ENCODE assay signal across 28 cellular contexts in the genomic region with DNA sequence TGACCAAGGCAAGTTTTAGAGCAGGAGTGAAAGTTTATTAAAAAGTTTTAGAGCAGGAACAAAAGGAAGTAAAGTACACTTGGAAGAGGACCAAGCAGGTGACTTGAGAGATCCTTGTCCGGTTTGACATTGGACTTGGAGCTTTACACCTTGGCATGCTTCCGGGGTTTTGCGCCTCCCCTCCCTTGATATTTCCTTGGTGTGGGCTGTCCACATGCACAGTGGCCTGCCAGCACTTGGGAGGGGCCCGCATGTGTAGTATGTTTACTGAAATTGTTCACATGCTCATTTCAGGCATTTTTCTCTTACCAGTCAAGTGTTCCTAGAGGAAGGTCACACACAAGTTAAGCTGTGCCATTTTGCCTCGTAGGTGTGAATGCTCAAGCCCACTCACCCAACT. TPM values are rescaled to one million over a fixed set of nuclear protein-coding genes. Genes with fewer than 3 reads are reported as not detected.
DNase-seq lines count a peak whose midpoint lies in the region; ATAC-seq and TF ChIP-seq lines count a peak whose summit lies in the region.
"Had no signal": no experiment of that assay in that cellular context is flagged by ENCODE, and none has a peak within 500 bp of the region (broad histone marks: within the 10 kb centered on the region; RNA-seq: fewer than 3 reads in every experiment).

No MANE protein-coding gene starts in this region.

- H3K9me1 ChIP-seq in IMR-90 (ENCODE audit: insufficient read depth, low read length), result peaks cover 6% of the 10 kb centered on the region

- H2AK9ac ChIP-seq in IMR-90 (replicated peaks; ENCODE audit: low read depth, low read length, poor library complexity), result peak overlapping the region; percentile 68

- TF ChIP-seq RAD21 in IMR-90 (IDR thresholded peaks at IDR 0.05; ENCODE audit: low read length), result no peak

- H3K79me1 ChIP-seq in IMR-90 (ENCODE audit: low read depth in 1 of 2, low read length in 2 of 2), result peaks cover 0 to 7% of the 10 kb centered on the region in 2 experiments; a peak in 2 of 4 replicates
- no peaks in the 10 kb centered on the region for H3K79me1 ChIP-seq in mesenchymal stem cell (replicated peaks; ENCODE audit: low read length, poor library complexity, severe bottlenecking)
- H3K79me1 ChIP-seq in trophoblast cell (ENCODE audit: low read length), result peaks cover 12% of the 10 kb centered on the region

- no peak overlapping the region for H3K9ac ChIP-seq in IMR-90 (ENCODE audit: low read depth, low read length)
- H3K9ac ChIP-seq in mesenchymal stem cell (ENCODE audit: low read length), result no peak overlapping the region
- no peak overlapping the region for H3K9ac ChIP-seq in trophoblast cell (ENCODE audit: low read length)
- H3K9ac ChIP-seq: BLaER1 had no signal

- in situ Hi-C loops in IMR-90 (cut with MboI; ENCODE audit: low sequenced_read_pairs), result no loop called here

- BruUV-seq in IMR-90 (replicated peaks; lab: Mats Ljungman, UMichigan), result no TSS peak

- H2AFZ ChIP-seq in IMR-90 (replicated peaks; ENCODE audit: low read length, poor library complexity), result no peak overlapping the region
- H2AFZ ChIP-seq in mesenchymal stem cell (ENCODE audit: low read depth, low read length), result no peak overlapping the region
- H2AFZ ChIP-seq in trophoblast cell (ENCODE audit: insufficient read depth, low read length, poor library complexity), result no peak overlapping the region
- H2AFZ ChIP-seq: PC-9 had no signal

- dilution Hi-C loops in IMR-90 (cut with HindIII; ENCODE audit: low sequenced_read_pairs, unreplicated experiment), result no loop called here

- H3K27me3 ChIP-seq in IMR-90 (ENCODE audit: control insufficient read depth, insufficient read depth, low read length) (no peaks in the 10 kb centered on the region), mesenchymal stem cell (ENCODE audit: control insufficient read depth in 1 of 2, insufficient read depth in 1 of 2, low read length in 2 of 2) (no peaks in the 10 kb centered on the region), trophoblast cell (ENCODE audit: insufficient read depth, low read length) (no peaks in the 10 kb centered on the region)
- H3K27me3 ChIP-seq: BLaER1 had no signal

- no peak overlapping the region for H3K4me2 ChIP-seq in IMR-90 (ENCODE audit: low read depth, low read length)
- H3K4me2 ChIP-seq in mesenchymal stem cell (ENCODE audit: low read length, poor library complexity, severe bottlenecking), result no peak overlapping the region
- no peak overlapping the region for H3K4me2 ChIP-seq in trophoblast cell (ENCODE audit: low read length)
- H3K4me2 ChIP-seq: BLaER1, GM23338, PC-9 had no signal

- POLR2A ChIA-PET in IMR-90 (lab: Charles Lee; ENCODE audit: unreplicated experiment), result no interaction called here

- no peak for TF ChIP-seq CTCF in IMR-90 (conservative IDR thresholded peaks at IDR 0.05; ENCODE audit: low read depth, low read length)

- H3K14ac ChIP-seq in IMR-90 (replicated peaks; ENCODE audit: low read depth, low read length) (no peak overlapping the region), mesenchymal stem cell (ENCODE audit: low read length in 2 of 2) (no peak overlapping the region), trophoblast cell (ENCODE audit: low read length) (no peak overlapping the region)

- no peaks in the 10 kb centered on the region for H3K79me2 ChIP-seq in trophoblast cell (ENCODE audit: control insufficient read depth, insufficient read depth, low read length, poor library complexity)

- intact Hi-C loops in IMR-90 (cut with micrococcal nuclease), result no loop called here
- intact Hi-C loops in left colon (cut with DNase I, micrococcal nuclease), result no loop called here
- intact Hi-C loops in left cardiac atrium (cut with DNase I), result loop anchor here in 1 of 2 donors (10.0 kb wide), 1 partner anchor 50 kb away; the partner anchor contains the start of gene INTS4

- H4K91ac ChIP-seq in IMR-90 (ENCODE audit: insufficient read depth, low read depth, low read length), result no peak overlapping the region
- no peak overlapping the region for H4K91ac ChIP-seq in mesenchymal stem cell (ENCODE audit: low read length)
- H4K91ac ChIP-seq in trophoblast cell (ENCODE audit: low read depth, low read length), result peak overlapping the region; percentile 7

- WGBS in IMR-90 (ENCODE audit: extremely low coverage in 2 of 2, insufficient read length in 1 of 2), 2 experiments, result no CpG with 5 or more reads among the region's 5 CpGs
- WGBS in mesenchymal stem cell, result 92% methylated on average over 5 of the region's 5 CpGs
- no CpG with 5 or more reads among the region's 5 CpGs for WGBS in trophoblast cell (ENCODE audit: extremely low coverage, insufficient coverage, insufficient read length)

- H2BK120ac ChIP-seq in IMR-90 (ENCODE audit: low read depth, low read length), result peak overlapping the region; percentile 40; the same call in 1 of the 2 replicates
- no peak overlapping the region for H2BK120ac ChIP-seq in mesenchymal stem cell (ENCODE audit: low read depth, low read length)
- no peak overlapping the region for H2BK120ac ChIP-seq in trophoblast cell (ENCODE audit: insufficient read depth, low read length, poor library complexity)

- no peaks in the 10 kb centered on the region for H3K9me3 ChIP-seq in IMR-90 (ENCODE audit: control insufficient read depth, insufficient read depth, low read length)
- H3K9me3 ChIP-seq in mesenchymal stem cell (ENCODE audit: control insufficient read depth, low read length), result no peaks in the 10 kb centered on the region
- peaks cover 2% of the 10 kb centered on the region for H3K9me3 ChIP-seq in trophoblast cell (ENCODE audit: insufficient read depth, low read depth, low read length)
- H3K9me3 ChIP-seq: Caco-2 had no signal

- DNase-seq in IMR-90, result no peak
- DNase-seq in left colon, result peak; percentile 81 to 86
- no peak for DNase-seq in mesenchymal stem cell
- peak; percentile 58 to 82 for DNase-seq in trophoblast cell
- DNase-seq in dermis blood vessel endothelial cell, result no peak
- DNase-seq in left cardiac atrium, result no peak
- DNase-seq in ureter (ENCODE audit: low spot score), result no peak
- no peak for DNase-seq in NCI-H748 treated with DMSO at 0.1 percent for 48 hours (lab: John Stamatoyannopoulos, UW)
- DNase-seq: ACHN; Caco-2; CD4-positive, alpha-beta memory T cell; DMS 273 treated with DMSO at 0.1 percent for 48 hours; DMS79 treated with DMSO at 0.1 percent for 48 hours; MM.1S; NCI-H1092; NCI-H1436; NCI-H2029; NCI-H2227 treated with DMSO at 0.1 percent for 48 hours; NCI-H510A; PC-9; SIG-M5 had no signal

- H2BK12ac ChIP-seq in mesenchymal stem cell (ENCODE audit: low read length in 2 of 2) (peak overlapping the region; percentile 24 to 29), trophoblast cell (ENCODE audit: low read length) (no peak overlapping the region)

- no peak for TF ChIP-seq POLR2A in IMR-90 (IDR thresholded peaks at IDR 0.05; ENCODE audit: low read depth, low read length)

- no peak overlapping the region for H2BK20ac ChIP-seq in IMR-90 (ENCODE audit: low read depth, low read length)

- no peak overlapping the region for H3K4ac ChIP-seq in IMR-90 (ENCODE audit: low read depth, low read length)
- H3K4ac ChIP-seq in mesenchymal stem cell (ENCODE audit: low read depth in 1 of 2, low read length in 2 of 2), result peak overlapping the region in 1 of 2 experiments; percentile 11
- no peak overlapping the region for H3K4ac ChIP-seq in trophoblast cell (ENCODE audit: low read depth, low read length)

- H4K5ac ChIP-seq in IMR-90 (ENCODE audit: low read depth, low read length), result no peak overlapping the region

- CTCF ChIA-PET in IMR-90 (lab: Yijun Ruan, JAX), result interaction anchor here (0.8 kb wide), 1 partner anchor 520 kb away, joined by 3 read pairs; no protein-coding TSS in a partner anchor

- no peak overlapping the region for H3K56ac ChIP-seq in IMR-90 (ENCODE audit: extremely low read depth, insufficient read depth, low read length)

- H4K8ac ChIP-seq in IMR-90 (ENCODE audit: low read depth in 2 of 2, low read length in 2 of 2) (peak overlapping the region in 1 of 2 experiments; percentile 25; a peak in 2 of 4 replicates), mesenchymal stem cell (ENCODE audit: low read length) (peak overlapping the region; percentile 63), trophoblast cell (ENCODE audit: low read depth, low read length) (no peak overlapping the region)

- H3K4me3 ChIP-seq in IMR-90 (ENCODE audit: insufficient read depth, low read depth, low read length) (no peak overlapping the region), mesenchymal stem cell (ENCODE audit: insufficient read depth in 1 of 2, low read depth in 1 of 2, low read length in 2 of 2) (no peak overlapping the region), trophoblast cell (ENCODE audit: low read depth, low read length) (no peak overlapping the region)
- H3K4me3 ChIP-seq: BLaER1, GM12878, GM23338, PC-9 had no signal

- no peak overlapping the region for H4K12ac ChIP-seq in trophoblast cell (ENCODE audit: low read depth, low read length)

- H2AK5ac ChIP-seq in IMR-90 (ENCODE audit: low read depth, low read length) (0 out of 2 replicates have a peak overlapping the region, but pooled peaks have one; percentile 66), mesenchymal stem cell (ENCODE audit: low read length, severe bottlenecking) (no peak overlapping the region), trophoblast cell (ENCODE audit: low read length) (no peak overlapping the region)

- H3K18ac ChIP-seq in IMR-90 (ENCODE audit: low read depth, low read length) (no peak overlapping the region), mesenchymal stem cell (ENCODE audit: low read depth in 1 of 2, low read length in 2 of 2) (no peak overlapping the region), trophoblast cell (ENCODE audit: low read length) (no peak overlapping the region)

- peaks cover 20% of the 10 kb centered on the region for H3K4me1 ChIP-seq in IMR-90 (ENCODE audit: control insufficient read depth, insufficient read depth, low read length)
- H3K4me1 ChIP-seq in mesenchymal stem cell (ENCODE audit: control insufficient read depth, insufficient read depth, low read depth, low read length), result peaks cover 10% of the 10 kb centered on the region
- H3K4me1 ChIP-seq in trophoblast cell (ENCODE audit: control insufficient read depth in 1 of 2, insufficient read depth in 2 of 2, low read length in 2 of 2), result peaks cover 12 to 16% of the 10 kb centered on the region in 2 experiments

- peak overlapping the region; percentile 23; the same call in 1 of the 3 replicates for H2BK15ac ChIP-seq in IMR-90 (ENCODE audit: low read depth, low read length)
- H2BK15ac ChIP-seq in mesenchymal stem cell (ENCODE audit: low read depth, poor library complexity, severe bottlenecking), result no peak overlapping the region

- ATAC-seq in IMR-90 (ENCODE audit: low read depth), result no peak
- peak; percentile 83 for ATAC-seq in left colon
- no peak for ATAC-seq in left cardiac atrium
- ATAC-seq: GM12878, HCT116 had no signal

- H2BK5ac ChIP-seq in IMR-90 (ENCODE audit: low read depth, low read length, poor library complexity, severe bottlenecking) (no peak overlapping the region), mesenchymal stem cell (ENCODE audit: low read depth, low read length, poor library complexity, severe bottlenecking) (no peak overlapping the region), trophoblast cell (ENCODE audit: low read depth, low read length, poor library complexity) (no peak overlapping the region)

- H3K36me3 ChIP-seq in IMR-90 (ENCODE audit: control insufficient read depth, insufficient read depth, low read length) (no peaks in the 10 kb centered on the region), mesenchymal stem cell (ENCODE audit: control insufficient read depth in 1 of 2, insufficient read depth in 2 of 2, low read depth in 1 of 2, low read length in 2 of 2) (no peaks in the 10 kb centered on the region), trophoblast cell (ENCODE audit: control insufficient read depth in 1 of 2, insufficient read depth in 2 of 2, low read length in 2 of 2) (no peaks in the 10 kb centered on the region)
- H3K36me3 ChIP-seq: BLaER1 had no signal

- H3K27ac ChIP-seq in IMR-90 (ENCODE audit: insufficient read depth, low read length), result no peak overlapping the region
- H3K27ac ChIP-seq in mesenchymal stem cell (ENCODE audit: low read length, poor library complexity, severe bottlenecking), result no peak overlapping the region
- H3K27ac ChIP-seq in trophoblast cell (ENCODE audit: low read depth, low read length), result no peak overlapping the region
- H3K27ac ChIP-seq: 22Rv1, BLaER1, PC-9, RWPE1 had no signal

- H4K20me1 ChIP-seq in IMR-90 (ENCODE audit: insufficient read depth, low read length), result no peaks in the 10 kb centered on the region
- H4K20me1 ChIP-seq: BLaER1 had no signal

- H3K23ac ChIP-seq in IMR-90 (ENCODE audit: low read depth, low read length) (no peak overlapping the region), mesenchymal stem cell (ENCODE audit: low read length in 2 of 2) (no peak overlapping the region), trophoblast cell (ENCODE audit: low read length) (no peak overlapping the region)

RNA-seq across cellular contexts. Expression of gene THRSP, which starts 19.0 kb away (rescaled TPM):
- total RNA-seq in IMR-90 (2012; rRNA removed) (not detected in 2 replicates), left colon (under 1 TPM in 1 of 2 donors, not detected in 1; 0.22 TPM), dermis blood vessel endothelial cell (not detected in 2 replicates), left cardiac atrium (10 to 100 TPM; 34.6 to 88.4 TPM), ureter (not detected)
- not detected in 2 replicates for polyA plus RNA-seq in IMR-90 (2012; rRNA removed)
- 0.08 TPM in 1 of 2 replicates, not detected in the other for polyA plus RNA-seq in IMR-90 (2012; cell fraction: cytosol; rRNA removed)
- 0.07 and 0.13 TPM in 2 replicates for polyA plus RNA-seq in IMR-90 (2012; cell fraction: nucleus; rRNA removed; ENCODE audit: low replicate concordance)
- polyA plus RNA-seq in mesenchymal stem cell (2013, experiment 1 of 2), result not detected
- polyA plus RNA-seq in mesenchymal stem cell (2013, experiment 2 of 2), result not detected
- polyA plus RNA-seq in trophoblast cell (2013), result 0.17 and 0.27 TPM in 2 replicates
- total RNA-seq: CD4-positive, alpha-beta memory T cell; GM12878; GM23338; LHCN-M2 had no signal
- polyA plus RNA-seq: GM23338 had no signal

RNA-seq across cellular contexts. Expression of gene KCTD14, which starts 21.6 kb away (rescaled TPM):
- total RNA-seq in IMR-90 (2012; rRNA removed) (0.83 and 0.90 TPM in 2 replicates), left colon (10 to 100 TPM; 11.9 to 13.8 TPM), dermis blood vessel endothelial cell (0.51 and 1.1 TPM in 2 replicates), left cardiac atrium (1 to 10 TPM in 1 of 2 donors, under 1 TPM in 1; 0.94 to 1.3 TPM), ureter (7.6 TPM)
- polyA plus RNA-seq in IMR-90 (2012; rRNA removed), result 0.97 and 1.3 TPM in 2 replicates
- polyA plus RNA-seq in IMR-90 (2012; cell fraction: cytosol; rRNA removed), result 0.63 and 0.81 TPM in 2 replicates
- 0.12 and 0.50 TPM in 2 replicates for polyA plus RNA-seq in IMR-90 (2012; cell fraction: nucleus; rRNA removed; ENCODE audit: low replicate concordance)
- 2.1 TPM for polyA plus RNA-seq in mesenchymal stem cell (2013, experiment 1 of 2)
- polyA plus RNA-seq in mesenchymal stem cell (2013, experiment 2 of 2), result 2.0 TPM
- polyA plus RNA-seq in trophoblast cell (2013), result 44.7 and 47.8 TPM in 2 replicates
- polyA plus RNA-seq: CD4-positive, alpha-beta memory T cell had no signal

RNA-seq across cellular contexts. Expression of gene NDUFC2, which starts 35.0 kb away (rescaled TPM):
- total RNA-seq in IMR-90 (2012; rRNA removed), result 143 and 146 TPM in 2 replicates
- polyA plus RNA-seq in IMR-90 (2012; rRNA removed), result 327 and 340 TPM in 2 replicates
- 318 and 528 TPM in 2 replicates for polyA plus RNA-seq in IMR-90 (2012; cell fraction: cytosol; rRNA removed)
- polyA plus RNA-seq in IMR-90 (2012; cell fraction: nucleus; rRNA removed; ENCODE audit: low replicate concordance), result 62.6 and 69.0 TPM in 2 replicates
- total RNA-seq in left colon, result 100 to 1,000 TPM; 208 to 225 TPM
- polyA plus RNA-seq in mesenchymal stem cell (2013, experiment 1 of 2), result 291 TPM
- 297 TPM for polyA plus RNA-seq in mesenchymal stem cell (2013, experiment 2 of 2)
- polyA plus RNA-seq in trophoblast cell (2013), result 648 and 695 TPM in 2 replicates
- 67.6 and 105 TPM in 2 replicates for total RNA-seq in dermis blood vessel endothelial cell
- 100 to 1,000 TPM; 276 to 291 TPM for total RNA-seq in left cardiac atrium
- total RNA-seq in ureter, result 146 TPM

RNA-seq across cellular contexts. Expression of gene INTS4, which starts 50.2 kb away (rescaled TPM):
- total RNA-seq in IMR-90 (2012; rRNA removed) (44.4 and 52.5 TPM in 2 replicates), left colon (10 to 100 TPM; 23.2 to 23.4 TPM), dermis blood vessel endothelial cell (33.8 and 45.1 TPM in 2 replicates), left cardiac atrium (10 to 100 TPM; 15.9 to 17.7 TPM), ureter (38.7 TPM)
- 23.4 and 24.0 TPM in 2 replicates for polyA plus RNA-seq in IMR-90 (2012; rRNA removed)
- polyA plus RNA-seq in IMR-90 (2012; cell fraction: cytosol; rRNA removed), result 11.1 and 11.6 TPM in 2 replicates
- 45.5 and 82.3 TPM in 2 replicates for polyA plus RNA-seq in IMR-90 (2012; cell fraction: nucleus; rRNA removed; ENCODE audit: low replicate concordance)
- polyA plus RNA-seq in mesenchymal stem cell (2013, experiment 1 of 2), result 15.8 TPM
- 15.7 TPM for polyA plus RNA-seq in mesenchymal stem cell (2013, experiment 2 of 2)
- polyA plus RNA-seq in trophoblast cell (2013), result 24.7 and 25.4 TPM in 2 replicates

Comparison
In these comparisons a context has a peak if more than half of its experiments do, and no peak if none do; other contexts are left out.
1. DNase-seq: peak in left colon (2 of 2) and trophoblast cell (2 of 2); none in IMR-90 (single experiment), mesenchymal stem cell (single experiment), dermis blood vessel endothelial cell (single experiment), left cardiac atrium (single experiment), ureter (single experiment) and NCI-H748 treated with DMSO at 0.1 percent for 48 hours (single experiment).
2. RNA of gene THRSP, which starts 19.0 kb away (total RNA-seq): 34.6 to 88.4 TPM in left cardiac atrium; 0.22 TPM in left colon, not detected in ureter (single experiment), not detected in IMR-90 and not detected in dermis blood vessel endothelial cell; every median in the first group is over 10 times any median in the second.